8 cellular contexts compared by ENCODE assay signal in the genomic region with DNA sequence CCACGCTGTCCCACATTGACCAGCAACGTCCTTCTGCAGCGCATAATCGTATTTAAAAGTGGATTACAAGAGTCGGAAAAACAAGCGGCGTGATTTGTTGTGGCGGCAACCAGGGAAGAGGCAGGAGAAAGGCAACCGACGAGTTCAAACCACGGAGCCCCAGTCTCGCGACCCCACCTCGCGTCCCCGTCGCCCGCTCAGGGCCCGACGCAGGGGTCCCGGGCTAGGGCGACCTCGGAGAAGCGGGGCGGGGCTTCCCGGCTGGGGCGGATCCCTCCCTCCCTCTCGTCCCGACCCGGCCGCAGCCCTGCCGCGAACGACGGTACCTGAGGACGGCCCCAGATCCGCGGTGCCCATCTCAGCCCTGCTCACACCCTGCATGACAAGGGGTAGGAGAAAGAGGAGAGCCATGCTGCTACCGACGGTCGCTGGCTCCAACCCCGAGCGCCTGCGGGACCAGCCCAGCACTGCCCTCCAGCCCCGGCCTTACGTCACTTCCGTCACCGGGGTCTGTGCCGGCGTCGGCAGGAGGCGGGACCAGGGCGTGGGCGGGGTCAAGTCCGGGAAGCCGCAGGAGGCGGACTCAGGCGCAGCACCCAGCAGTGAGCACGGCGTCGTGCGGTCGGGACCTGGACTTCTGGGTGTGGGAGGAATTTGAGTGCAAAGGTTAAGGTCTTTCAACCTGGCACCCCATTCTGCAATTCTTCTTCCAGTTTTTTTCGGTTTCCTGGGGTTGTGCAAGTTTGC. TPM values are rescaled to one million over a fixed set of nuclear protein-coding genes. Genes with fewer than 3 reads are reported as not detected.
DNase-seq lines count a peak whose midpoint lies in the region; ATAC-seq and TF ChIP-seq lines count a peak whose summit lies in the region.

A gene (minus strand): TSS at position 469 of the 747 bp plus-strand sequence. CDS start 58 bp downstream, at position 411.

- ATAC-seq in CD8-positive, alpha-beta T cell, result peak; percentile 87
- ATAC-seq in GM19467 (IDR thresholded peaks at IDR 0.05; ENCODE audit: unreplicated experiment), result peak; percentile 91
- peak; percentile 94 for ATAC-seq in activated CD8-positive, alpha-beta T cell treated with anti-CD3 and anti-CD28 coated beads, Interleukin-2, amount 10 ng/mL, durations not matched to agents 7 days and 5 days
- ATAC-seq in right lobe of liver, result peak; percentile 85 to 96 (median 93)

- peak; percentile 99 for TF ChIP-seq POLR2A in right lobe of liver (IDR thresholded peaks at IDR 0.05)

- peak within 1 kb of the TSS; percentile 94 for H3K27ac ChIP-seq in CD8-positive, alpha-beta T cell (ENCODE audit: low read depth, low read length)
- H3K27ac ChIP-seq in duodenal mucosa (ENCODE audit: low read depth, low read length), result peak within 1 kb of the TSS; percentile 99
- H3K27ac ChIP-seq in right lobe of liver, result peak within 1 kb of the TSS; percentile 94 to 99 (median 97)

- H3K9ac ChIP-seq in duodenal mucosa (ENCODE audit: low read depth in 1 of 2, low read length in 2 of 2), result peak within 1 kb of the TSS; percentile 97 to 99

- 0% methylated on average over 9 of the region's 64 CpGs for WGBS in right lobe of liver (ENCODE audit: insufficient coverage, low coverage, low lambda C conversion rate, missing lambda C conversion rate)

- no peaks in the 10 kb centered on the region for H3K36me3 ChIP-seq in CD8-positive, alpha-beta T cell (ENCODE audit: insufficient read depth, low read length)
- H3K36me3 ChIP-seq in duodenal mucosa (ENCODE audit: control insufficient read depth in 1 of 2, insufficient read depth in 2 of 2, low read length in 2 of 2), result no peaks in the 10 kb centered on the region
- H3K36me3 ChIP-seq in right lobe of liver, result no peaks in the 10 kb centered on the region

- POLR2A ChIA-PET in CD8-positive, alpha-beta T cell (lab: Charles Lee), result interaction anchor here (1.4 to 1.5 kb wide), 2 partner anchors 13 to 24 kb away, joined by 3 to 4 read pairs; no protein-coding TSS in a partner anchor
- POLR2A ChIA-PET in activated CD8-positive, alpha-beta T cell treated with anti-CD3 and anti-CD28 coated beads, Interleukin-2, amount 10 ng/mL, durations not matched to agents 7 days and 5 days (lab: Charles Lee), result no interaction called here

- intact Hi-C loops in CD8-positive, alpha-beta T cell (cut with DNase I, micrococcal nuclease), result loop anchor here (1.0 to 10.0 kb wide), 13 partner anchors 14 to 1898 kb away; a partner anchor contains a TSS
- intact Hi-C loops in right lobe of liver (cut with DNase I), result no loop called here

- H3K9me3 ChIP-seq in CD8-positive, alpha-beta T cell (ENCODE audit: low read length), result no peaks in the 10 kb centered on the region
- no peaks in the 10 kb centered on the region for H3K9me3 ChIP-seq in duodenal mucosa (ENCODE audit: control insufficient read depth in 1 of 2, low read length in 2 of 2)
- H3K9me3 ChIP-seq in right lobe of liver, result no peaks in the 10 kb centered on the region

- peak within 1 kb of the TSS; percentile 97 for H3K27ac Mint-ChIP-seq in CD8-positive, alpha-beta T cell
- H3K27ac Mint-ChIP-seq in activated CD8-positive, alpha-beta T cell treated with anti-CD3 and anti-CD28 coated beads, Interleukin-2, amount 10 ng/mL, durations not matched to agents 7 days and 5 days, result peak within 1 kb of the TSS; percentile 98

- H3K27me3 ChIP-seq in CD8-positive, alpha-beta T cell (ENCODE audit: insufficient read depth, low read length), result no peaks in the 10 kb centered on the region
- H3K27me3 ChIP-seq in duodenal mucosa (ENCODE audit: control insufficient read depth in 1 of 2, insufficient read depth in 2 of 2, low read length in 2 of 2) (no peaks in the 10 kb centered on the region), right lobe of liver (no peaks in the 10 kb centered on the region)

- peaks cover 69% of the 10 kb centered on the region for H3K4me1 Mint-ChIP-seq in CD8-positive, alpha-beta T cell (ENCODE audit: low read depth)
- peaks cover 53% of the 10 kb centered on the region for H3K4me1 Mint-ChIP-seq in activated CD8-positive, alpha-beta T cell treated with anti-CD3 and anti-CD28 coated beads, Interleukin-2, amount 10 ng/mL, durations not matched to agents 7 days and 5 days (ENCODE audit: low read depth)

- TF ChIP-seq CTCF in CD8-positive, alpha-beta T cell (IDR thresholded peaks at IDR 0.05), result no peak
- TF ChIP-seq CTCF in right lobe of liver (IDR thresholded peaks at IDR 0.05), result no peak

- no peaks in the 10 kb centered on the region for H3K27me3 Mint-ChIP-seq in CD8-positive, alpha-beta T cell (ENCODE audit: low read depth)
- no peaks in the 10 kb centered on the region for H3K27me3 Mint-ChIP-seq in activated CD8-positive, alpha-beta T cell treated with anti-CD3 and anti-CD28 coated beads, Interleukin-2, amount 10 ng/mL, durations not matched to agents 7 days and 5 days (ENCODE audit: low read depth)

- H3K4me3 Mint-ChIP-seq in CD8-positive, alpha-beta T cell, result peak within 1 kb of the TSS; percentile 94
- H3K4me3 Mint-ChIP-seq in activated CD8-positive, alpha-beta T cell treated with anti-CD3 and anti-CD28 coated beads, Interleukin-2, amount 10 ng/mL, durations not matched to agents 7 days and 5 days, result peak within 1 kb of the TSS; percentile 93

- peak; percentile 89 to 97 (median 94) for DNase-seq in CD8-positive, alpha-beta T cell
- peak; percentile 72 for DNase-seq in HS-27A (ENCODE audit: low read depth)
- DNase-seq in NK-92 (lab: John Stamatoyannopoulos, UW; ENCODE audit: unreplicated experiment), result peak; percentile 76
- DNase-seq in activated CD8-positive, alpha-beta T cell treated with anti-CD3 and anti-CD28 coated beads, Interleukin-2, amount 10 ng/mL, durations not matched to agents 7 days and 5 days, result peak; percentile 96
- DNase-seq in right lobe of liver, result peak; percentile 99 to 100 (median 100)
- peak; percentile 94 to 98 for DNase-seq in stimulated activated CD4-positive, alpha-beta T cell treated with anti-CD3 and anti-CD28 coated beads, Interleukin-4, amount 100 ng/mL, for 4 hours

- H3K36me3 Mint-ChIP-seq in CD8-positive, alpha-beta T cell, result peaks cover 19% of the 10 kb centered on the region
- H3K36me3 Mint-ChIP-seq in activated CD8-positive, alpha-beta T cell treated with anti-CD3 and anti-CD28 coated beads, Interleukin-2, amount 10 ng/mL, durations not matched to agents 7 days and 5 days (ENCODE audit: low read depth), result peaks cover 20% of the 10 kb centered on the region

- peaks cover 30% of the 10 kb centered on the region for H3K4me1 ChIP-seq in CD8-positive, alpha-beta T cell (ENCODE audit: insufficient read depth, low read length)
- H3K4me1 ChIP-seq in duodenal mucosa (ENCODE audit: control insufficient read depth in 1 of 2, insufficient read depth in 2 of 2, low read length in 2 of 2) (peaks cover 38 to 48% of the 10 kb centered on the region in 2 donors), right lobe of liver (peaks cover 0 to 43% (median 12%) of the 10 kb centered on the region in 4 donors)

- CTCF ChIA-PET in CD8-positive, alpha-beta T cell (lab: Charles Lee), result interaction anchor here (1.1 to 1.2 kb wide), 2 partner anchors 19 to 122 kb away, joined by 4 read pairs; no protein-coding TSS in a partner anchor
- CTCF ChIA-PET in activated CD8-positive, alpha-beta T cell treated with anti-CD3 and anti-CD28 coated beads, Interleukin-2, amount 10 ng/mL, durations not matched to agents 7 days and 5 days (lab: Charles Lee), result interaction anchor here (1.7 kb wide), 1 partner anchor 125 kb away, joined by 8 read pairs; no protein-coding TSS in a partner anchor

- H3K4me3 ChIP-seq in CD8-positive, alpha-beta T cell (ENCODE audit: low read depth, low read length), result peak within 1 kb of the TSS; percentile 72
- peak within 1 kb of the TSS; percentile 88 to 93 for H3K4me3 ChIP-seq in duodenal mucosa (ENCODE audit: low read depth in 1 of 2, low read length in 2 of 2)
- peak within 1 kb of the TSS; percentile 76 to 84 (median 79) for H3K4me3 ChIP-seq in right lobe of liver

- H3K9me3 Mint-ChIP-seq in CD8-positive, alpha-beta T cell, result no peaks in the 10 kb centered on the region
- no peaks in the 10 kb centered on the region for H3K9me3 Mint-ChIP-seq in activated CD8-positive, alpha-beta T cell treated with anti-CD3 and anti-CD28 coated beads, Interleukin-2, amount 10 ng/mL, durations not matched to agents 7 days and 5 days (ENCODE audit: insufficient read depth)

RNA-seq across cellular contexts. Expression of the gene that starts here (rescaled TPM):
- 100 to 1,000 TPM; 106 to 117 TPM for total RNA-seq in CD8-positive, alpha-beta T cell
- total RNA-seq in activated CD8-positive, alpha-beta T cell treated with anti-CD3 and anti-CD28 coated beads, Interleukin-2, amount 10 ng/mL, durations not matched to agents 7 days and 5 days, result 10 to 100 TPM; 18.7 to 19.8 TPM
- 10 to 100 TPM; 25.8 to 88.8 (median 37.4) TPM for total RNA-seq in right lobe of liver

Comparison
In these comparisons a context has a peak if more than half of its experiments do, and no peak if none do; other contexts are left out.
1. Peak in every context shown above with its lines: DNase-seq, ATAC-seq, H3K4me3 ChIP-seq and H3K27ac ChIP-seq.
2. intact Hi-C loops: an anchor here in CD8-positive, alpha-beta T cell (1.0 to 10.0 kb wide); none called in right lobe of liver.